In the genomic region with DNA sequence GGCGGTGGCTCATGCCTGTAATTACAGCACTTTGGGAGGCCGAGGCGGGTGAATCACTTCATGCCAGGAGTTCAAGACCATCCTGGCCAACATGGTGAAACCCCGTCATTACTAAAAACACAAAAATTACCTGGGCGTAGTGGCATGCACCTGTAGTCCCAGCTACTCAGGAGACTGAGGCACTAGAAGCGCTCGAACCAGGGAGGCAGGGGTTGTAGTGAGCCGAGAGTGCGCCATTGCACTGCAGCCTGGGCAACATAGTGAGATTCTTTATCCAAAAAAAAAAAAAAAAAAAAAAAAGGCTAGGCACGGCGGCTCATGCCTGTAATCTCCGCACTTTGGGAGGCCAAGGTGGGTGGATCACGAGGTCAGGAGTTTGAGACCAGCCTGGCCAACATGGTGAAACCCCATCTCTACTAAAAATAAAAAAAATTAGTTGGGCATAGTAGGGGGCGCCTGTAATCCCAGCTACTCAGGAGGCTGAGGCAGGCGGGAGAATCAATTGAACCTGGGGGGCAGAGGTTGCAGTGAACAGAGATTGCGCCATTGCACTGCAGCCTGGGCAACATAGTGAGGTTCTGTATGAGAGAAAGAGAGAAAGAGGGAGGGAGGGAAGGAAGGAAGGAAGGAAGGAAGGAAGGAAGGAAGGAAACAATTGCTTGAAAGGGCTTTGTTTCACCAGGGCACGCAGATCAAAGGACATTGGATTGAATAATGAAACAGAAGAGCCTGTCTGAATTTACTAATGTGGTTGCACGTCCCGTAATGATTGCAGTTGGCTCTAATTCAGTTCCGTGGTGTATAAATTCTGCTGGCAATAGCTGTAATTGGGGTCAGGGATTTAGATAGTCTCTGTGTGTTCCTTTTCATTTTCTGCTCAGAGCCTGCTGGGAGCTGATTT, we compare ENCODE assay signal across 27 cellular contexts. TPM values are rescaled to one million over a fixed set of nuclear protein-coding genes. Genes with fewer than 3 reads are reported as not detected.
DNase-seq lines count a peak whose midpoint lies in the region; ATAC-seq, FAIRE-seq and TF ChIP-seq lines count a peak whose summit lies in the region.
"Had no signal": no experiment of that assay in that cellular context is flagged by ENCODE, and none has a peak within 500 bp of the region (broad histone marks: within the 10 kb centered on the region; RNA-seq: fewer than 3 reads in every experiment).

No MANE protein-coding gene starts in this region.

- H3K27ac ChIP-seq in H9 (ENCODE audit: insufficient read length, low read depth, low read length) (no peak overlapping the region), K562 (ENCODE audit: extremely low read depth, low read depth, low read length) (no peak overlapping the region), neural progenitor cell (no peak overlapping the region), vagina (peak overlapping the region; percentile 78)
- H3K27ac ChIP-seq: HL-60 had no signal

- intact Hi-C loops in K562 (cut with micrococcal nuclease) (no loop called here), vagina (cut with DNase I) (no loop called here)

- no peaks in the 10 kb centered on the region for H3K9me1 ChIP-seq in K562 (ENCODE audit: control insufficient read depth, insufficient read depth, low read length)

- H3K36me3 Mint-ChIP-seq in H9 (ENCODE audit: insufficient read depth in 1 of 3, low read depth in 3 of 3) = peaks cover 0 to 2% (median 0%) of the 10 kb centered on the region in 3 experiments; a peak in 2 of 7 replicates
- H3K36me3 Mint-ChIP-seq in neural progenitor cell = no peaks in the 10 kb centered on the region
- H3K36me3 Mint-ChIP-seq in nephron progenitor cell (ENCODE audit: low read depth) = no peaks in the 10 kb centered on the region
- H3K36me3 Mint-ChIP-seq: CD14-positive monocyte had no signal

- H3K9me3 ChIP-seq in H9 (ENCODE audit: control insufficient read depth, low read depth, low read length) (no peaks in the 10 kb centered on the region), K562 (replicated peaks; ENCODE audit: control insufficient read depth, insufficient read depth, low read depth, low read length) (no peaks in the 10 kb centered on the region), neural progenitor cell (ENCODE audit: low read depth) (no peaks in the 10 kb centered on the region), vagina (no peaks in the 10 kb centered on the region)
- H3K9me3 ChIP-seq: BE2C, SK-N-SH had no signal

- H3K4me3 Mint-ChIP-seq in H9 (no peak overlapping the region), neural progenitor cell (no peak overlapping the region), nephron progenitor cell (no peak overlapping the region)
- H3K4me3 Mint-ChIP-seq: CD14-positive monocyte; CD8-positive, alpha-beta memory T cell had no signal

- no peak for FAIRE-seq in K562 (lab: Jason Lieb, UNC)
- FAIRE-seq: GM18507, H1, RCC 7860 had no signal

- H3K4me1 Mint-ChIP-seq in H9 (peaks cover 30 to 31% of the 10 kb centered on the region in 2 experiments), neural progenitor cell (peaks cover 25% of the 10 kb centered on the region), nephron progenitor cell (peaks cover 19% of the 10 kb centered on the region)

- TF ChIP-seq POLR2A in K562 (conservative IDR thresholded peaks at IDR 0.05) (no peak), vagina (IDR thresholded peaks at IDR 0.05) (no peak)

- H2AFZ ChIP-seq in H9 (ENCODE audit: low read length) (no peak overlapping the region), K562 (ENCODE audit: low read depth, low read length) (no peak overlapping the region), neural progenitor cell (replicated peaks) (no peak overlapping the region)

- H3K79me2 ChIP-seq in H9 (ENCODE audit: insufficient read depth, low read length) (no peaks in the 10 kb centered on the region), K562 (ENCODE audit: control insufficient read depth, insufficient read depth, low read length) (no peaks in the 10 kb centered on the region), neural progenitor cell (ENCODE audit: low read depth) (no peaks in the 10 kb centered on the region)

- H3K4me1 ChIP-seq in H9 (ENCODE audit: insufficient read depth, low read length) (no peaks in the 10 kb centered on the region), K562 (replicated peaks in 1 of 2; ENCODE audit: control insufficient read depth in 2 of 2, insufficient read depth in 2 of 2, low read length in 2 of 2) (no peaks in the 10 kb centered on the region), neural progenitor cell (peaks cover 9% of the 10 kb centered on the region), vagina (no peaks in the 10 kb centered on the region)
- H3K4me1 ChIP-seq: BE2C had no signal

- ATAC-seq in K562 = no peak
- ATAC-seq: HCT116 had no signal

- no peak overlapping the region for H2BK15ac ChIP-seq in H9 (ENCODE audit: low read depth, low read length)

- no peaks in the 10 kb centered on the region for H4K20me1 ChIP-seq in H9 (ENCODE audit: control insufficient read depth, insufficient read depth, insufficient read length)
- no peaks in the 10 kb centered on the region for H4K20me1 ChIP-seq in K562 (replicated peaks; ENCODE audit: control insufficient read depth, insufficient read depth, low read length)
- no peaks in the 10 kb centered on the region for H4K20me1 ChIP-seq in neural progenitor cell (ENCODE audit: low read depth)

- BruUV-seq in K562 (replicated peaks; lab: Mats Ljungman, UMichigan) = no TSS peak

- H3K14ac ChIP-seq in H9 (ENCODE audit: insufficient read depth, low read length) = no peak overlapping the region

- H3K27me3 Mint-ChIP-seq in H9 (ENCODE audit: low read depth) (no peaks in the 10 kb centered on the region), neural progenitor cell (ENCODE audit: insufficient read depth, low read depth) (peaks cover 10% of the 10 kb centered on the region), nephron progenitor cell (ENCODE audit: low read depth, poor library complexity) (peaks cover 16% of the 10 kb centered on the region)

- H3K4me3 ChIP-seq in K562 (no peak overlapping the region), neural progenitor cell (no peak overlapping the region), vagina (no peak overlapping the region)

- H4K91ac ChIP-seq in H9 (ENCODE audit: insufficient read length, low read depth, low read length) = no peak overlapping the region

- H3K27me3 ChIP-seq in H9 (ENCODE audit: insufficient read depth, low read length) (no peaks in the 10 kb centered on the region), K562 (ENCODE audit: control insufficient read depth in 2 of 2, insufficient read depth in 2 of 2, low read length in 2 of 2) (peaks cover 0 to 24% of the 10 kb centered on the region in 2 experiments; a peak in 2 of 5 replicates), neural progenitor cell (no peaks in the 10 kb centered on the region), vagina (no peaks in the 10 kb centered on the region)
- H3K27me3 ChIP-seq: BE2C had no signal

- no peak overlapping the region for H2BK120ac ChIP-seq in H9 (ENCODE audit: low read depth, low read length, poor library complexity, severe bottlenecking)

- H3K9ac ChIP-seq in H9 (ENCODE audit: extremely low read depth, insufficient read length, low read length) (no peak overlapping the region), K562 (ENCODE audit: insufficient read depth in 1 of 2, low read depth in 2 of 2, low read length in 2 of 2) (no peak overlapping the region), neural progenitor cell (no peak overlapping the region)
- H3K9ac ChIP-seq: SK-N-SH had no signal

- CTCF ChIA-PET in K562 (lab: Yijun Ruan, JAX; ENCODE audit: low intra/inter-chr PET ratio) = no interaction called here

- H2BK12ac ChIP-seq in H9 (ENCODE audit: insufficient read length, low read depth, low read length) = no peak overlapping the region

- H4K8ac ChIP-seq in H9 (replicated peaks; ENCODE audit: insufficient read length, low read depth, low read length) = no peak overlapping the region

- DNase-seq in H9 (no peak), K562 (ENCODE audit: extremely low read depth in 1 of 4, low spot score in 3 of 4) (no peak), neural progenitor cell (ENCODE audit: low spot score) (no peak), vagina (ENCODE audit: extremely low spot score in 2 of 2) (no peak), globus pallidus (ENCODE audit: low spot score) (no peak), nephron progenitor cell (no peak), GM19238 (ENCODE audit: insufficient read length, low spot score) (no peak)
- DNase-seq: BE2C; CD8-positive, alpha-beta memory T cell; DMS153; Karpas-422; NCI-H1092; NCI-H1417 treated with DMSO at 0.1 percent for 48 hours; NCI-H187; NCI-H2171 treated with DMSO at 0.1 percent for 48 hours; NCI-H345; NCI-H510A treated with DMSO at 0.1 percent for 48 hours; NCI-H774; SIG-M5; SK-N-SH; SW 1271 had no signal

- no peak overlapping the region for H4K5ac ChIP-seq in H9 (ENCODE audit: insufficient read length, low read depth, low read length)

- H3K23me2 ChIP-seq in H9 (ENCODE audit: insufficient read length, low read depth, low read length, poor library complexity, severe bottlenecking) = no peaks in the 10 kb centered on the region

- H3K4me2 ChIP-seq in H9 (ENCODE audit: insufficient read depth, insufficient read length, low read length) (no peak overlapping the region), K562 (ENCODE audit: insufficient read depth, low read length) (no peak overlapping the region), neural progenitor cell (no peak overlapping the region)
- H3K4me2 ChIP-seq: SK-N-SH had no signal

- no CpG with 5 or more reads among the region's 20 CpGs for WGBS in H9 (ENCODE audit: extremely low coverage, insufficient read length, low lambda C conversion rate)
- WGBS in K562 (ENCODE audit: insufficient coverage, low coverage, missing lambda C conversion rate) = 11% methylated on average over 14 of the region's 20 CpGs

- POLR2A ChIA-PET in K562 (lab: Yijun Ruan, JAX) = no interaction called here

- H3K36me3 ChIP-seq in K562 (ENCODE audit: control insufficient read depth, insufficient read depth, low read length) (no peaks in the 10 kb centered on the region), neural progenitor cell (no peaks in the 10 kb centered on the region), vagina (no peaks in the 10 kb centered on the region)
- H3K36me3 ChIP-seq: BE2C had no signal

- H2AK5ac ChIP-seq in H9 (ENCODE audit: insufficient read length, low read length) = no peak overlapping the region

- in situ Hi-C loops in K562 (cut with MboI) = no loop called here

- no peaks in the 10 kb centered on the region for H3F3A ChIP-seq in neural progenitor cell (ENCODE audit: low read depth)

- TF ChIP-seq CTCF in H9 (conservative IDR thresholded peaks at IDR 0.05) = no peak
- TF ChIP-seq CTCF in K562 (IDR thresholded peaks at IDR 0.05 in 2 of 3, conservative IDR thresholded peaks at IDR 0.05 in 1 of 3; ENCODE audit: insufficient read depth in 2 of 3, low read depth in 1 of 3, low read length in 3 of 3) = no peak
- TF ChIP-seq CTCF in neural progenitor cell (IDR thresholded peaks at IDR 0.05) = no peak
- TF ChIP-seq CTCF in vagina (IDR thresholded peaks at IDR 0.05) = no peak
- no peak for TF ChIP-seq CTCF in nephron progenitor cell (IDR thresholded peaks at IDR 0.05)

- no peaks in the 10 kb centered on the region for H3K79me1 ChIP-seq in H9 (ENCODE audit: insufficient read depth, low read depth, low read length, poor library complexity, severe bottlenecking)

- H2BK20ac ChIP-seq in H9 (ENCODE audit: low read depth, low read length, poor library complexity, severe bottlenecking) = no peak overlapping the region

- H3K23ac ChIP-seq in H9 (ENCODE audit: insufficient read length, low read depth, low read length) = no peak overlapping the region

- TF ChIP-seq RAD21 in K562 (CRISPR knock-in tag; conservative IDR thresholded peaks at IDR 0.05 in 1 of 2, IDR thresholded peaks at IDR 0.05 in 1 of 2) = no peak

- H3K27ac Mint-ChIP-seq in H9 (peak overlapping the region in 2 of 3 experiments; percentile 24 to 82; a peak in 1 of 7 replicates), neural progenitor cell (peak overlapping the region; percentile 61), nephron progenitor cell (no peak overlapping the region)

- H3K56ac ChIP-seq in H9 (ENCODE audit: insufficient read length, low read depth, low read length) = no peak overlapping the region

- no peak overlapping the region for H3T11ph ChIP-seq in H9 (ENCODE audit: low read length)

- peaks cover 2 to 5% of the 10 kb centered on the region in 2 experiments; a peak in 2 of 5 replicates for H3K9me3 Mint-ChIP-seq in H9
- H3K9me3 Mint-ChIP-seq in neural progenitor cell = peaks cover 2% of the 10 kb centered on the region
- H3K9me3 Mint-ChIP-seq in nephron progenitor cell = no peaks in the 10 kb centered on the region

- H2BK5ac ChIP-seq in H9 (ENCODE audit: insufficient read length, low read length) = no peak overlapping the region

- H3K4ac ChIP-seq in H9 (ENCODE audit: low read depth, low read length) = no peak overlapping the region

- no peak overlapping the region for H3K18ac ChIP-seq in H9 (ENCODE audit: insufficient read length, low read depth, low read length)

- TF ChIP-seq EP300 in K562 (IDR thresholded peaks at IDR 0.05; ENCODE audit: low read length) = no peak

RNA-seq across cellular contexts. Expression of a gene that starts 13.2 kb away (rescaled TPM):
- total RNA-seq in H9 (2021) (1.1 and 1.7 TPM in 2 replicates), K562 (2014; rRNA removed) (0.08 TPM in 1 of 2 replicates, not detected in the other), K562 (2014; rRNA removed; fragmentation: Illumina TruSeq; extraction: Trizol) (not detected in 2 replicates), K562 (2015; rRNA removed; fragmentation: Illumina TruSeq; extraction: Trizol) (not detected in 2 replicates), K562 (2021) (not detected in 2 replicates), neural progenitor cell (ENCODE audit: low replicate concordance) (not detected in 2 replicates), vagina (5.9 TPM)
- total RNA-seq in K562 (2011; cell fraction: chromatin; rRNA removed; ENCODE audit: low replicate concordance) = not detected in 2 replicates
- total RNA-seq in K562 (2011; cell fraction: nucleolus; rRNA removed) = not detected in 2 replicates
- total RNA-seq in K562 (2011; cell fraction: nucleoplasm; rRNA removed) = not detected in 2 replicates
- polyA plus RNA-seq in K562 (2011; rRNA removed) (not detected in 2 replicates), K562 (2014; fragmentation: Illumina TruSeq; extraction: Trizol) (0.12 TPM in 1 of 2 replicates, not detected in the other), K562 (2014; fragmentation: Nextera tagmentation; extraction: Ambion mirVana) (under 1 TPM in 1 of 2 experiments, not detected in 1; 0.03 TPM), K562 (2014; rRNA removed) (not detected in 2 replicates)
- not detected in 2 replicates for polyA plus RNA-seq in K562 (2011; cell fraction: cytosol; rRNA removed)
- polyA plus RNA-seq in K562 (2011; cell fraction: nucleus; rRNA removed) = not detected in 2 replicates
- 0.16 and 0.28 TPM in 2 replicates for polyA plus RNA-seq in K562 (2012)
- 0.09 TPM in 1 of 2 replicates, not detected in the other for polyA minus RNA-seq in K562 (2011; rRNA and poly(A)+ RNA removed)
- polyA minus RNA-seq in K562 (2011; cell fraction: cytosol; rRNA and poly(A)+ RNA removed) = not detected in 2 replicates
- not detected in 2 replicates for polyA minus RNA-seq in K562 (2011; cell fraction: nucleus; rRNA and poly(A)+ RNA removed)
- total RNA-seq: CD8-positive, alpha-beta memory T cell had no signal
- polyA plus RNA-seq: CD14-positive monocyte; CD8-positive, alpha-beta memory T cell had no signal
